8 cellular contexts compared by ENCODE assay signal in the genomic region with DNA sequence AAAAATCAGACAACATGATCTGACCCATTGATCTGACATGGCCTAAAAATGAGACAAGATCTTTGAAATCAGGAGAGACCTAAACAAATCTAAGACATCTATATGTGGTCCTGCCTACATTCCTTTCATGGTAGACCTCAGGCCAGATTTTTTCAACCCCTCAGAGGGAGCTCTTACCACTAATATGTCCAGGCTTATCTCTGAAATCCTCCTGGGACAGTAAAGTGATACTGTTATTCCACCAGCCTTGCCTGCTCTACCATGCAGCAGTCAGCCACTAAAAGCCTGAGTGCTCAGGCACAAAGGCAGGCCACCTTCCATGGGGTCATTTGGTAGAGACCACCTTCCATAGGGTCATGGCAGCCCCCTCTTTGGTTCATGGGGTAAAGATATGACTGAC.
"Had no signal": no experiment of that assay in that cellular context is flagged by ENCODE, and none has a peak within 500 bp of the region (broad histone marks: within the 10 kb centered on the region; RNA-seq: fewer than 3 reads in every experiment).

No MANE protein-coding gene starts in this region.

- H3K4me2 ChIP-seq: GM23338 had no signal

- ATAC-seq: GM23338, HCT116, HepG2 had no signal

- H3K4me1 ChIP-seq: HAP-1 had no signal

- DNase-seq: H7, HFFc6, KBM-7 had no signal

- H3K9me3 ChIP-seq: HAP-1 had no signal

- H2AFZ ChIP-seq: GM23338 had no signal

- H3K27ac ChIP-seq: HL-60 had no signal

- H3K36me3 ChIP-seq: HAP-1 had no signal

- H3K4me3 ChIP-seq: GM23338, HAP-1 had no signal

- FAIRE-seq: HepG2 had no signal
